18 cellular contexts compared by ENCODE assay signal in the genomic region with DNA sequence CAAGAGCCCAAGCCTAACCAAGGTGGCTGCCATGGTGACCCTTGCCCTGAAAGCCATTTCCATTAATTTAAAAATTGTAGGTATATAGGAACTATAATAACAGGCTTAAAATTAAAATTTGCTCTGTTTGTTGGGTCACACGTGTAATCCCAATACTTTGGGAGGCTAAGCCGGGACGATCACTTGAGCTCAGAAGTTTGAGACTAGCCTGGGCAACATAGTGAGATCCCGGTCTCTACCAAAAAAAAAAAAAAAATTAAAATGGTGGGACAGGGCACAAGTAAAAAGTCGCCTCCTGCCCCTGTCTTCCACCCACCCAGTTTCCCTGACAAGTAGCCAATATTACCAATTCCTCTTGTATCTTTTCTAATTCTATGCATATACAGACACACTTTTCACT. TPM values are rescaled to one million over a fixed set of nuclear protein-coding genes. Genes with fewer than 3 reads are reported as not detected.
A peak's percentile ranks its signal among the peaks of the same experiment; 100 is the strongest.
DNase-seq lines count a peak whose midpoint lies in the region; ATAC-seq, FAIRE-seq and TF ChIP-seq lines count a peak whose summit lies in the region.
"Had no signal": no experiment of that assay in that cellular context is flagged by ENCODE, and none has a peak within 500 bp of the region (broad histone marks: within the 10 kb centered on the region; RNA-seq: fewer than 3 reads in every experiment).

No MANE protein-coding gene starts in this region.

- POLR2A ChIA-PET in CD4-positive, alpha-beta memory T cell (lab: Charles Lee; ENCODE audit: partially characterized antibody), result no interaction called here

- H3K9me3 ChIP-seq in CD4-positive, alpha-beta memory T cell (ENCODE audit: control insufficient read depth in 1 of 2, low read length in 2 of 2), result no peaks in the 10 kb centered on the region
- no peaks in the 10 kb centered on the region for H3K9me3 ChIP-seq in pancreas
- H3K9me3 ChIP-seq: SJCRH30 had no signal

- H3K27me3 ChIP-seq in CD4-positive, alpha-beta memory T cell (ENCODE audit: insufficient read depth, low read length), result no peaks in the 10 kb centered on the region
- no peaks in the 10 kb centered on the region for H3K27me3 ChIP-seq in pancreas
- H3K27me3 ChIP-seq: SJCRH30 had no signal

- peaks cover 7% of the 10 kb centered on the region for H3K36me3 ChIP-seq in CD4-positive, alpha-beta memory T cell (ENCODE audit: insufficient read depth, low read length)
- H3K36me3 ChIP-seq in pancreas, result no peaks in the 10 kb centered on the region

- no peak for FAIRE-seq in pancreas (lab: Jason Lieb, UNC)
- FAIRE-seq: H54 had no signal

- H3K4me3 Mint-ChIP-seq in CD14-positive monocyte, result no peak overlapping the region
- H3K4me3 Mint-ChIP-seq in CD4-positive, alpha-beta memory T cell, result peak overlapping the region in 3 of 8 donors; percentile 0 to 67 (median 3)
- H3K4me3 Mint-ChIP-seq in activated naive CD8-positive, alpha-beta T cell, result peak overlapping the region; percentile 11
- no peak overlapping the region for H3K4me3 Mint-ChIP-seq in natural killer cell

- no peak for TF ChIP-seq CTCF in CD14-positive monocyte (IDR thresholded peaks at IDR 0.05)
- no peak for TF ChIP-seq CTCF in natural killer cell (IDR thresholded peaks at IDR 0.05)
- TF ChIP-seq CTCF in pancreas (IDR thresholded peaks at IDR 0.05), result no peak

- H3K9me3 Mint-ChIP-seq in CD14-positive monocyte (peaks cover 0 to 2% (median 0%) of the 10 kb centered on the region in 7 donors), natural killer cell (no peaks in the 10 kb centered on the region)
- H3K9me3 Mint-ChIP-seq in CD4-positive, alpha-beta memory T cell, result no peaks in the 10 kb centered on the region
- H3K9me3 Mint-ChIP-seq in activated naive CD8-positive, alpha-beta T cell (ENCODE audit: low read depth), result no peaks in the 10 kb centered on the region
- H3K9me3 Mint-ChIP-seq: brain had no signal

- H3K27ac Mint-ChIP-seq in CD14-positive monocyte (peak overlapping the region in 6 of 7 donors; percentile 26 to 86 (median 68)), natural killer cell (peak overlapping the region; percentile 41 to 82)
- peak overlapping the region in 5 of 7 donors; percentile 7 to 88 (median 82) for H3K27ac Mint-ChIP-seq in CD4-positive, alpha-beta memory T cell
- peak overlapping the region; percentile 91 for H3K27ac Mint-ChIP-seq in activated naive CD8-positive, alpha-beta T cell

- H3K36me3 Mint-ChIP-seq in CD14-positive monocyte, result peaks cover 24 to 55% of the 10 kb centered on the region in 2 donors
- H3K36me3 Mint-ChIP-seq in CD4-positive, alpha-beta memory T cell, result peaks cover 36 to 57% of the 10 kb centered on the region in 2 donors
- peaks cover 28% of the 10 kb centered on the region for H3K36me3 Mint-ChIP-seq in activated naive CD8-positive, alpha-beta T cell
- H3K36me3 Mint-ChIP-seq in natural killer cell, result no peaks in the 10 kb centered on the region

- CTCF ChIA-PET in CD4-positive, alpha-beta memory T cell (lab: Charles Lee; ENCODE audit: partially characterized antibody), result no interaction called here

- peaks cover 67% of the 10 kb centered on the region for H3K4me1 Mint-ChIP-seq in CD14-positive monocyte
- H3K4me1 Mint-ChIP-seq in CD4-positive, alpha-beta memory T cell, result peaks cover 64 to 87% (median 76%) of the 10 kb centered on the region in 4 donors
- peaks cover 78% of the 10 kb centered on the region for H3K4me1 Mint-ChIP-seq in activated naive CD8-positive, alpha-beta T cell (ENCODE audit: low read depth)
- H3K4me1 Mint-ChIP-seq in natural killer cell, result peaks cover 65 to 72% of the 10 kb centered on the region in 2 donors

- H3K4me1 ChIP-seq in CD4-positive, alpha-beta memory T cell (ENCODE audit: insufficient read depth, low read length), result peaks cover 92% of the 10 kb centered on the region
- peaks cover 5 to 20% (median 7%) of the 10 kb centered on the region in 3 donors for H3K4me1 ChIP-seq in pancreas

- ATAC-seq in natural killer cell, result no peak
- no peak for ATAC-seq in pancreas

- in situ Hi-C loops in ACHN (cut with HindIII; ENCODE audit: low pct_ligation_motif_present, low pct_unique_long_range_greater_than_20kb, low sequenced_read_pairs), result no loop called here

- H3K27me3 Mint-ChIP-seq in CD14-positive monocyte (ENCODE audit: low read depth in 3 of 3) (no peaks in the 10 kb centered on the region), natural killer cell (ENCODE audit: low read depth in 2 of 2) (no peaks in the 10 kb centered on the region)
- H3K27me3 Mint-ChIP-seq in CD4-positive, alpha-beta memory T cell, result no peaks in the 10 kb centered on the region
- H3K27me3 Mint-ChIP-seq in activated naive CD8-positive, alpha-beta T cell, result no peaks in the 10 kb centered on the region
- H3K27me3 Mint-ChIP-seq: brain had no signal

- DNase-seq in CD14-positive monocyte (ENCODE audit: low spot score) (no peak), natural killer cell (no peak), SKM-1 (lab: John Stamatoyannopoulos, UW; ENCODE audit: unreplicated experiment) (no peak), pancreas (no peak), ACHN (no peak)
- DNase-seq in CD4-positive, alpha-beta memory T cell, result no peak
- DNase-seq: activated CD4-positive, CD25-positive, alpha-beta regulatory T cell treated with anti-CD3 and anti-CD28 coated beads, Interleukin-2, amount 50 U/mL, for 72 hours; DMS79; left colon; NCI-H1048; NCI-H187 treated with DMSO at 0.1 percent for 48 hours; NCI-H526 treated with DMSO at 0.1 percent for 48 hours; stimulated activated CD4-positive, alpha-beta T cell treated with anti-CD3 and anti-CD28 coated beads, Interleukin-4, amount 100 ng/mL, for 1 hour; stimulated activated naive CD4-positive, alpha-beta T cell treated with Interleukin-2 at 50 U/mL for 16 hours had no signal

- intact Hi-C loops in CD14-positive monocyte (cut with micrococcal nuclease) (loop anchor here in 1 of 2 donors (5.0 kb wide), 2 partner anchors 46 to 81 kb away; a partner anchor contains a TSS), natural killer cell (cut with micrococcal nuclease) (no loop called here), pancreas (cut with DNase I) (loop anchor here in 1 of 3 donors (10.0 kb wide), 1 partner anchor 79 kb away; a partner anchor contains a TSS)
- intact Hi-C loops in CD4-positive, alpha-beta memory T cell (cut with micrococcal nuclease), result no loop called here

- H3K4me3 ChIP-seq in CD4-positive, alpha-beta memory T cell (ENCODE audit: low read length in 2 of 2), result no peak overlapping the region
- H3K4me3 ChIP-seq in pancreas, result no peak overlapping the region
- H3K4me3 ChIP-seq: SJCRH30 had no signal

- peak overlapping the region; percentile 6 for H3K27ac ChIP-seq in CD4-positive, alpha-beta memory T cell (ENCODE audit: low read depth, low read length)
- no peak overlapping the region for H3K27ac ChIP-seq in pancreas
- H3K27ac ChIP-seq: SJCRH30 had no signal

- WGBS in pancreas, 2 donors, result 95 to 96% methylated on average over 5 of the region's 5 CpGs

RNA-seq across cellular contexts. Expression of a gene that starts 6.6 kb away (rescaled TPM):
- polyA plus RNA-seq in CD14-positive monocyte (100 to 1,000 TPM; 339 to 357 TPM), pancreas (10 to 100 TPM; 27.6 to 32.3 TPM)
- total RNA-seq in CD4-positive, alpha-beta memory T cell, result 100 to 1,000 TPM; 149 to 157 TPM
- polyA plus RNA-seq in CD4-positive, alpha-beta memory T cell, result 100 to 1,000 TPM; 241 to 296 TPM
- total RNA-seq in natural killer cell (100 to 1,000 TPM; 231 to 244 (median 233) TPM), pancreas (10 to 100 TPM; 27.2 to 60.5 (median 34.7) TPM)

RNA-seq across cellular contexts. Expression of a gene that starts 7.3 kb away (rescaled TPM):
- polyA plus RNA-seq in CD14-positive monocyte (1 to 10 TPM; 5.4 to 6.1 TPM), pancreas (10 to 100 TPM in 1 of 2 donors, 1 to 10 TPM in 1; 9.5 to 11.6 TPM)
- total RNA-seq in CD4-positive, alpha-beta memory T cell, result 10 to 100 TPM; 24.3 to 27.2 TPM
- polyA plus RNA-seq in CD4-positive, alpha-beta memory T cell, result 10 to 100 TPM; 10.9 to 13.8 TPM
- total RNA-seq in natural killer cell (10 to 100 TPM; 23.5 to 32.3 (median 30.1) TPM), pancreas (10 to 100 TPM in 4 of 6 donors, 1 to 10 TPM in 2; 9.0 to 16.9 (median 11.2) TPM)

RNA-seq across cellular contexts. Expression of a gene that starts 48.3 kb away (rescaled TPM):
- polyA plus RNA-seq in CD14-positive monocyte (10 to 100 TPM; 12.0 to 13.6 TPM), pancreas (10 to 100 TPM; 75.5 to 89.9 TPM)
- 10 to 100 TPM; 90.6 to 96.1 TPM for total RNA-seq in CD4-positive, alpha-beta memory T cell
- 10 to 100 TPM; 21.8 to 43.6 TPM for polyA plus RNA-seq in CD4-positive, alpha-beta memory T cell
- total RNA-seq in natural killer cell (100 to 1,000 TPM in 2 of 3 donors, 10 to 100 TPM in 1; 87.9 to 124 (median 119) TPM), pancreas (10 to 100 TPM; 17.7 to 43.5 (median 20.4) TPM)
